1 cellular context compared by ENCODE assay signal in the genomic region with DNA sequence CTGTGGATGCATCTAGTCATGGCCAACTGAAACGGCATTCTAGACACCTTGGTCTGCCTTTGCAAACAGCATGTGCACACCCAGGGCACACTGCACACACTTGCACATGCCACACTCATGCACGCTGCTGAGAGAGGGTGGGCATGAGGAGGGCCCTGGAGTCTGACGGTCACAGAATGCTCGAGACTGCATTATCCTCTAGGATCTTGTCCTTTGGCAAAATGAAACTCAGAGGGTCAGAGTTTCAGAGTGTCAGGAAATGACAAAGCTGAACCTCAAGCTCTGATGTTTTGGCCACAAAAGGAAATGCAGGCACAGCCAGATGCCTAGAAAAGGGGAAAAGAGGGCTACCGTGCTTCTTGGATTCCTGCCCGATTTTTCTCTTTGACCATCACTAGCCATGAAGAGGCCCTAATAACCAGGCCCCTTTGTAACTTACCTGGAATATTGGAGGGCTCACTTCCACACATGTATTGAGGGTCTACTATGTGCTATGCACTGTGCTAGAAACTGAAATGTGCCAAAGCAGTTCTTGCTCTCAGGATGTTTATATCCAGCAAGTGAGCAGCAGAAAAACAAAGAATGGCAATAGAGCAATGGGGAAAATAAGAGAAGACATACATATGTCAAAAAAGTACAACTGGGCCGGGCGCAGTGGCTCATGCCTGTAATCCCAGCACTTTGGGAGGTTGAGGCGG.
TF ChIP-seq lines count a peak whose summit lies in the region.

No MANE protein-coding gene starts in this region.

TF ChIP-seq in IMR-90, 13 proteins besides CTCF, POLR2A, EP300 and RAD21 (continued from another document):
- TF ChIP-seq MXI1 (IDR thresholded peaks at IDR 0.05; ENCODE audit: borderline replicate concordance, low read depth, low read length): no peak
- no peak for TF ChIP-seq NFE2L2 (IDR thresholded peaks at IDR 0.05; ENCODE audit: low read depth, low read length)
- TF ChIP-seq BHLHE40 (IDR thresholded peaks at IDR 0.05; ENCODE audit: low read depth, low read length): no peak
- no peak for TF ChIP-seq RCOR1 (IDR thresholded peaks at IDR 0.05; ENCODE audit: insufficient replicate concordance, low read length)
